In the genomic region with DNA sequence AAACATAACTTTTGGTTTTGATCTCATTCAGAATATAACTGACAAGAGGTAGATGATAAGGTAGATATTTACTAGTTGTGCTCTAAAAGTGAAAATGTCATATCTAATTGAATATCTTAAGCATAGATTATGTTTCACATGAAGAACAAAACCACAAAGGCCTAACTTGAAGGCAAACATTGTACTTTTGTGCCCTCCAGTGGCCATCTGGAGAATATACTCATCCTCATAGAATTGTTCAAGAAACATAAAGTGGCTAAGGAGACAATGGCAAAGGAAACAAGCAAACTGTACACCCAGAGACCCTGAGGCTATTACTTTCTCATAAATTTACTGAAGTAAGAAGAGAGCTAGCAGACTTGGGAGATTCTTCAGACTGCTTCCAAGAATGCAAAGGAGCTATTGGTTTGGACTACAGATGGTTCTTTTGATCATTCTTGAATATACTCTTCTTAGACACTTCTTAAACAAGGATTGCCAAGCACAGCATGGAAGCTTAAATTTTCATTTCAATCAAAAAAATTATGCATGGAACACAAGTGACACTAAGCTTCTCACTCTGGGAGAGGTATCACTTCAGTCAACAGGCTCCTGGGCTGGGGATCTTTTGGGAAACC, we compare ENCODE assay signal across 8 cellular contexts.
DNase-seq lines count a peak whose midpoint lies in the region; ATAC-seq and TF ChIP-seq lines count a peak whose summit lies in the region.

No MANE protein-coding gene starts in this region.

- peak overlapping the region; percentile 65 for H3K27ac ChIP-seq in PC-3 (ENCODE audit: low read length)

- DNase-seq in SIG-M5 treated with dmso at 0.1 percent for 504 hours (lab: John Stamatoyannopoulos, UW; ENCODE audit: unreplicated experiment) = peak; percentile 42
- no peak for DNase-seq in SIG-M5 (lab: John Stamatoyannopoulos, UW)
- DNase-seq in PC-3 = peak; percentile 96
- peak; percentile 75 for DNase-seq in astrocyte of the hippocampus (ENCODE audit: low read depth, low spot score)
- DNase-seq in iPS-NIHi11 (ENCODE audit: low spot score) = peak; percentile 33
- DNase-seq in stimulated activated CD4-positive, alpha-beta T cell treated with anti-CD3 and anti-CD28 coated beads, Interleukin-2, amount 100 ng/mL, for 48 hours = peak; percentile 23 to 28

- POLR2A ChIA-PET in PC-3 (lab: Charles Lee; ENCODE audit: unreplicated experiment) = no interaction called here

- CTCF ChIA-PET in PC-3 (lab: Charles Lee) = interaction anchor here (0.5 to 1.9 kb wide), 8 partner anchors 17 to 533 kb away, joined by 3 to 9 read pairs (median 4); no protein-coding TSS in a partner anchor

- peaks cover 24% of the 10 kb centered on the region for H3K4me1 ChIP-seq in PC-3 (ENCODE audit: insufficient read depth, low read length)

- no peaks in the 10 kb centered on the region for H3K27me3 ChIP-seq in PC-3 (ENCODE audit: low read length)

- no peaks in the 10 kb centered on the region for H3K9me2 ChIP-seq in PC-3 (replicated peaks; ENCODE audit: low read length)

- no peaks in the 10 kb centered on the region for H3K36me3 ChIP-seq in PC-3 (ENCODE audit: low read depth, low read length)

- 0 out of 2 replicates have a peak overlapping the region, but pooled peaks have one; percentile 0 for H2AFZ ChIP-seq in PC-3 (ENCODE audit: low read length)

- no peaks in the 10 kb centered on the region for H3F3A ChIP-seq in PC-3 (ENCODE audit: low read length, unreplicated experiment)

- H3K9me3 ChIP-seq in PC-3 (ENCODE audit: low read length) = no peaks in the 10 kb centered on the region

- no peaks in the 10 kb centered on the region for H4K20me1 ChIP-seq in PC-3 (ENCODE audit: low read length)

- H3K9ac ChIP-seq in PC-3 (ENCODE audit: low read length) = peak overlapping the region; percentile 57

- ATAC-seq in GM21390 (IDR thresholded peaks at IDR 0.05; ENCODE audit: unreplicated experiment) = peak; percentile 57
- ATAC-seq in HG03558 (IDR thresholded peaks at IDR 0.05; ENCODE audit: extremely low read depth, unreplicated experiment) = peak; percentile 68
- ATAC-seq in PC-3 = peak; percentile 58

- peak overlapping the region; percentile 36; the same call in 1 of the 2 replicates for H3K4me2 ChIP-seq in PC-3 (ENCODE audit: low read length)

- intact Hi-C loops in PC-3 (cut with micrococcal nuclease) = loop anchor here (1.0 to 10.0 kb wide), 12 partner anchors 160 to 1215 kb away; no protein-coding TSS in a partner anchor

- TF ChIP-seq CTCF in PC-3 (conservative IDR thresholded peaks at IDR 0.05; ENCODE audit: low read depth, low read length) = peak; percentile 99

- no TSS peak for BruUV-seq in PC-3 (replicated peaks; lab: Mats Ljungman, UMichigan)

- H3K4me3 ChIP-seq in PC-3 (ENCODE audit: low read length) = no peak overlapping the region

- H3K79me2 ChIP-seq in PC-3 (ENCODE audit: low read length) = no peaks in the 10 kb centered on the region
